In genomic region chr6:55250400-55250799, GRCh38 we compare ENCODE assay signal across 19 cellular contexts.
DNase-seq lines count a peak whose midpoint lies in the region; ATAC-seq, FAIRE-seq and TF ChIP-seq lines count a peak whose summit lies in the region.
"Had no signal": no experiment of that assay in that cellular context is flagged by ENCODE, and none has a peak within 500 bp of the region (broad histone marks: within the 10 kb centered on the region; RNA-seq: fewer than 3 reads in every experiment).

No MANE protein-coding gene starts in this region.

- peaks cover 31% of the 10 kb centered on the region for H3K4me1 Mint-ChIP-seq in GM23338
- H3K4me1 Mint-ChIP-seq in WTC11: peaks cover 33% of the 10 kb centered on the region
- no peaks in the 10 kb centered on the region for H3K4me1 Mint-ChIP-seq in CD14-positive monocyte
- H3K4me1 Mint-ChIP-seq: CD8-positive, alpha-beta memory T cell had no signal

- no peak overlapping the region for H3K9ac ChIP-seq in HUES64 (ENCODE audit: low read depth, low read length)
- H3K9ac ChIP-seq: BLaER1 treated with 17β-estradiol and CSF1 and Interleukin-3, amounts not matched to agents 10 nM and 100 nM had no signal

- CTCF ChIA-PET in WTC11 (lab: Charles Lee): interaction anchor here (0.8 kb wide), 1 partner anchor 76 kb away, joined by 7 read pairs; the partner anchor contains the start of gene HCRTR2

- H3K27ac ChIP-seq in GM23338 (ENCODE audit: low read depth) (no peak overlapping the region), HUES64 (ENCODE audit: low read depth, low read length) (0 out of 2 replicates have a peak overlapping the region, but pooled peaks have one; percentile 3)
- H3K27ac ChIP-seq: BLaER1 treated with 17β-estradiol and CSF1 and Interleukin-3, amounts not matched to agents 10 nM and 100 nM; Peyer's patch had no signal

- intact Hi-C loops in CD14-positive monocyte (cut with micrococcal nuclease): no loop called here

- H3K4me1 ChIP-seq in GM23338 (ENCODE audit: insufficient read depth) (peaks cover 24% of the 10 kb centered on the region), HUES64 (ENCODE audit: insufficient read depth, low read length) (peaks cover 17% of the 10 kb centered on the region; the same call in 1 of the 2 replicates)
- H3K4me1 ChIP-seq: Peyer's patch had no signal

- ATAC-seq in GM23338: peak; percentile 84
- ATAC-seq in WTC11: peak; percentile 99
- ATAC-seq: HCT116, K562 had no signal

- 0 out of 2 replicates have a peak overlapping the region, but pooled peaks have one; percentile 2 for H3K4me3 ChIP-seq in GM23338
- no peak overlapping the region for H3K4me3 ChIP-seq in HUES64 (ENCODE audit: low read length)
- H3K4me3 ChIP-seq: BLaER1 treated with 17β-estradiol and CSF1 and Interleukin-3, amounts not matched to agents 10 nM and 100 nM; K562; Peyer's patch had no signal

- FAIRE-seq in D721Med (lab: Jason Lieb, UNC): no peak
- FAIRE-seq: G401.6, K562 had no signal

- H3K4me3 Mint-ChIP-seq in GM23338 (peak overlapping the region; percentile 20; the same call in 1 of the 3 replicates), WTC11 (peak overlapping the region; percentile 14; the same call in 1 of the 2 replicates), CD14-positive monocyte (no peak overlapping the region)
- H3K4me3 Mint-ChIP-seq: CD8-positive, alpha-beta memory T cell had no signal

- no peaks in the 10 kb centered on the region for H3K9me2 ChIP-seq in GM23338 (ENCODE audit: insufficient read depth)

- H3K9me3 ChIP-seq in HUES64 (ENCODE audit: insufficient read depth, low read depth, low read length): no peaks in the 10 kb centered on the region
- H3K9me3 ChIP-seq: BLaER1 treated with 17β-estradiol and CSF1 and Interleukin-3, amounts not matched to agents 10 nM and 100 nM; Peyer's patch had no signal

- H3F3A ChIP-seq in GM23338 (replicated peaks; ENCODE audit: low read depth): no peaks in the 10 kb centered on the region

- H3K27me3 Mint-ChIP-seq in GM23338 (ENCODE audit: insufficient read depth, low read depth, poor library complexity) (no peaks in the 10 kb centered on the region), WTC11 (ENCODE audit: low read depth) (no peaks in the 10 kb centered on the region; the same call in 1 of the 2 replicates), CD14-positive monocyte (ENCODE audit: low read depth in 3 of 3) (no peaks in the 10 kb centered on the region)
- H3K27me3 Mint-ChIP-seq: CD8-positive, alpha-beta memory T cell had no signal

- peak overlapping the region; percentile 12 for H3K4me2 ChIP-seq in GM23338
- H3K4me2 ChIP-seq: BLaER1 treated with 17β-estradiol and CSF1 and Interleukin-3, amounts not matched to agents 10 nM and 100 nM had no signal

- H3K27ac Mint-ChIP-seq in GM23338 (peak overlapping the region; percentile 88), WTC11 (peak overlapping the region; percentile 15; the same call in 1 of the 2 replicates), CD14-positive monocyte (no peak overlapping the region)
- H3K27ac Mint-ChIP-seq: CD8-positive, alpha-beta memory T cell had no signal

- H2AFZ ChIP-seq in GM23338: no peak overlapping the region

- peak; percentile 41 for DNase-seq in GM23338 (ENCODE audit: low spot score)
- DNase-seq in WTC11 (ENCODE audit: low spot score): no peak
- peak; percentile 18 for DNase-seq in iPS-NIHi11 (ENCODE audit: low spot score)
- no peak for DNase-seq in CD14-positive monocyte (ENCODE audit: low spot score)
- DNase-seq in NCI-H226: no peak
- DNase-seq in D721Med (ENCODE audit: insufficient read length, low spot score): no peak
- DNase-seq: CD8-positive, alpha-beta memory T cell; DND-41; NCI-H1105 treated with DMSO at 0.1 percent for 48 hours; NCI-H187; NCI-H2107; Peyer's patch; SW 1271; T-helper 2 cell had no signal

- TF ChIP-seq CTCF in GM23338 (conservative IDR thresholded peaks at IDR 0.05; ENCODE audit: low read depth in 2 of 2) (no peak), WTC11 (IDR thresholded peaks at IDR 0.05) (no peak), CD14-positive monocyte (IDR thresholded peaks at IDR 0.05) (no peak), D721Med (IDR thresholded peaks at IDR 0.05; ENCODE audit: insufficient read depth, missing control alignments) (no peak)

- H3K27me3 ChIP-seq in GM23338 (ENCODE audit: insufficient read depth): no peaks in the 10 kb centered on the region
- H3K27me3 ChIP-seq in HUES64 (ENCODE audit: insufficient read depth, low read length): no peaks in the 10 kb centered on the region
- H3K27me3 ChIP-seq: BLaER1 treated with 17β-estradiol and CSF1 and Interleukin-3, amounts not matched to agents 10 nM and 100 nM; Peyer's patch had no signal

- POLR2A ChIA-PET in WTC11 (lab: Charles Lee): interaction anchor here (0.5 kb wide), 1 partner anchor 547 kb away, joined by 3 read pairs; no protein-coding TSS in a partner anchor

- 11% methylated on average over 1 of the region's 1 CpG for WGBS in HUES64

- H4K20me1 ChIP-seq in GM23338 (replicated peaks; ENCODE audit: insufficient read depth): no peaks in the 10 kb centered on the region
- H4K20me1 ChIP-seq: BLaER1 treated with 17β-estradiol and CSF1 and Interleukin-3, amounts not matched to agents 10 nM and 100 nM had no signal

- H3K36me3 Mint-ChIP-seq in GM23338 (ENCODE audit: low read depth) (no peaks in the 10 kb centered on the region), WTC11 (no peaks in the 10 kb centered on the region), CD14-positive monocyte (no peaks in the 10 kb centered on the region)
- H3K36me3 Mint-ChIP-seq: CD8-positive, alpha-beta memory T cell had no signal

- no peaks in the 10 kb centered on the region for H3K36me3 ChIP-seq in GM23338 (ENCODE audit: insufficient read depth)
- no peaks in the 10 kb centered on the region for H3K36me3 ChIP-seq in HUES64 (ENCODE audit: insufficient read depth, low read length)
- H3K36me3 ChIP-seq: BLaER1 treated with 17β-estradiol and CSF1 and Interleukin-3, amounts not matched to agents 10 nM and 100 nM; Peyer's patch had no signal

- no peaks in the 10 kb centered on the region for H3K9me3 Mint-ChIP-seq in GM23338
- H3K9me3 Mint-ChIP-seq in WTC11: peaks cover 8% of the 10 kb centered on the region
- H3K9me3 Mint-ChIP-seq in CD14-positive monocyte: no peaks in the 10 kb centered on the region

- H3K79me2 ChIP-seq in GM23338 (replicated peaks; ENCODE audit: insufficient read depth): no peaks in the 10 kb centered on the region

TF ChIP-seq in GM23338, 12 proteins besides CTCF, POLR2A, EP300 and RAD21 (continues in another document):
- no peak for TF ChIP-seq REST (IDR thresholded peaks at IDR 0.05; ENCODE audit: unreplicated experiment)
- no peak for TF ChIP-seq STAT1 (IDR thresholded peaks at IDR 0.05; ENCODE audit: unreplicated experiment)
- TF ChIP-seq CREB1 (CRISPR knock-in tag; IDR thresholded peaks at IDR 0.05; ENCODE audit: low read depth): no peak
- no peak for TF ChIP-seq POLR2AphosphoS5 (IDR thresholded peaks at IDR 0.05; ENCODE audit: low read depth)

TF ChIP-seq in WTC11, 78 proteins besides CTCF, POLR2A, EP300 and RAD21:
- TF ChIP-seq TEAD1 (CRISPR knock-in tag; IDR thresholded peaks at IDR 0.05) (peak; percentile 66; the same call in 1 of the 2 replicates), ZNF423 (CRISPR knock-in tag; IDR thresholded peaks at IDR 0.05) (no peak)

Comparison
In these comparisons a context has a peak if more than half of its experiments do, and no peak if none do; other contexts are left out.
1. DNase-seq: peak in GM23338 (single experiment) and iPS-NIHi11 (single experiment); none in WTC11 (single experiment), CD14-positive monocyte (single experiment), NCI-H226 (single experiment) and D721Med (single experiment).
2. H3K27ac Mint-ChIP-seq: peak in GM23338 (single experiment) and WTC11 (single experiment); none in CD14-positive monocyte (0 of 7).
3. H3K4me3 Mint-ChIP-seq: peak in GM23338 (single experiment) and WTC11 (single experiment); none in CD14-positive monocyte (0 of 2).